ENCODE assay signal across 10 cellular contexts in genomic region chr9:131045300-131046092, GRCh38. TPM values are rescaled to one million over a fixed set of nuclear protein-coding genes. Genes with fewer than 3 reads are reported as not detected.
DNase-seq lines count a peak whose midpoint lies in the region; ATAC-seq, FAIRE-seq and TF ChIP-seq lines count a peak whose summit lies in the region.
"Had no signal": no experiment of that assay in that cellular context is flagged by ENCODE, and none has a peak within 500 bp of the region (broad histone marks: within the 10 kb centered on the region; RNA-seq: fewer than 3 reads in every experiment).

No MANE protein-coding gene starts in this region.

- no peak overlapping the region for H4K8ac ChIP-seq in IMR-90 (ENCODE audit: low read depth in 2 of 2, low read length in 2 of 2)

- FAIRE-seq in astrocyte (lab: Jason Lieb, UNC), result no peak

- DNase-seq in IMR-90, result no peak
- peak; percentile 72 for DNase-seq in activated CD4-positive, alpha-beta T cell treated with anti-CD3 and anti-CD28 coated beads for 48 hours
- no peak for DNase-seq in astrocyte (ENCODE audit: low read depth)
- peak; percentile 5 to 14 (median 11) for DNase-seq in stimulated activated CD4-positive, alpha-beta T cell treated with anti-CD3 and anti-CD28 coated beads, TNF-alpha, amount 100 ng/mL, for 4 hours (ENCODE audit: low read depth in 3 of 3)
- DNase-seq in ecto neural progenitor cell (ENCODE audit: low spot score), result no peak
- DNase-seq in pons (ENCODE audit: low spot score), result no peak
- no peak for DNase-seq in NCI-H1105 treated with DMSO at 0.1 percent for 48 hours (lab: John Stamatoyannopoulos, UW)
- DNase-seq: activated CD8-positive, alpha-beta memory T cell treated with anti-CD3 and anti-CD28 coated beads, Interleukin-2, amount 50 U/mL, for 4 hours had no signal

- CTCF ChIA-PET in IMR-90 (lab: Yijun Ruan, JAX), result interaction anchor here (0.6 to 1.3 kb wide), 10 partner anchors 8 to 331 kb away, joined by 3 to 9 read pairs (median 4); no protein-coding TSS in a partner anchor

- no peaks in the 10 kb centered on the region for H3K4me1 Mint-ChIP-seq in astrocyte (ENCODE audit: low read depth, unreplicated experiment)

- no peak overlapping the region for H3K56ac ChIP-seq in IMR-90 (ENCODE audit: extremely low read depth, insufficient read depth, low read length)

- H3K27me3 ChIP-seq in IMR-90 (ENCODE audit: control insufficient read depth, insufficient read depth, low read length), result peaks cover 24% of the 10 kb centered on the region
- H3K27me3 ChIP-seq in astrocyte (ENCODE audit: insufficient read depth, low read length), result no peaks in the 10 kb centered on the region

- no peak overlapping the region for H2AK5ac ChIP-seq in IMR-90 (ENCODE audit: low read depth, low read length)

- TF ChIP-seq RAD21 in IMR-90 (IDR thresholded peaks at IDR 0.05; ENCODE audit: low read length), result no peak

- H3K9ac ChIP-seq in IMR-90 (ENCODE audit: low read depth, low read length), result no peak overlapping the region
- H3K9ac ChIP-seq in astrocyte (ENCODE audit: low read length), result no peak overlapping the region

- no peak overlapping the region for H2BK5ac ChIP-seq in IMR-90 (ENCODE audit: low read depth, low read length, poor library complexity, severe bottlenecking)

- ATAC-seq in IMR-90 (ENCODE audit: low read depth) (no peak), HG03159 (IDR thresholded peaks at IDR 0.05; ENCODE audit: unreplicated experiment) (no peak)
- ATAC-seq: stimulated activated memory B cell treated with anti-CD40 and anti-IgM and Interleukin-4, amounts not matched to agents 10 μg/mL and 1 μg/mL and 100 μg/mL, for 72 hours had no signal

- peaks cover 7% of the 10 kb centered on the region for H3K9me3 ChIP-seq in IMR-90 (ENCODE audit: control insufficient read depth, insufficient read depth, low read length)
- H3K9me3 ChIP-seq in astrocyte (ENCODE audit: insufficient read depth, low read depth, low read length), result no peaks in the 10 kb centered on the region

- H3K36me3 ChIP-seq in IMR-90 (ENCODE audit: control insufficient read depth, insufficient read depth, low read length) (no peaks in the 10 kb centered on the region), astrocyte (ENCODE audit: insufficient read depth, low read length) (no peaks in the 10 kb centered on the region)

- no peak overlapping the region for H3K4me3 Mint-ChIP-seq in astrocyte (ENCODE audit: unreplicated experiment)
- H3K4me3 Mint-ChIP-seq: stimulated activated memory B cell treated with anti-CD40 and anti-IgM and Interleukin-4, amounts not matched to agents 10 μg/mL and 1 μg/mL and 100 μg/mL, for 72 hours had no signal

- H2BK20ac ChIP-seq in IMR-90 (ENCODE audit: low read depth, low read length), result no peak overlapping the region

- H3K23ac ChIP-seq in IMR-90 (ENCODE audit: low read depth, low read length), result no peak overlapping the region

- dilution Hi-C loops in IMR-90 (cut with HindIII; ENCODE audit: low sequenced_read_pairs, unreplicated experiment), result no loop called here

- peaks cover 4% of the 10 kb centered on the region for H3K9me3 Mint-ChIP-seq in astrocyte (ENCODE audit: unreplicated experiment)
- H3K9me3 Mint-ChIP-seq: stimulated activated memory B cell treated with anti-CD40 and anti-IgM and Interleukin-4, amounts not matched to agents 10 μg/mL and 1 μg/mL and 100 μg/mL, for 72 hours had no signal

- no peaks in the 10 kb centered on the region for H3K36me3 Mint-ChIP-seq in astrocyte (ENCODE audit: low read depth, unreplicated experiment)
- H3K36me3 Mint-ChIP-seq: stimulated activated memory B cell treated with anti-CD40 and anti-IgM and Interleukin-4, amounts not matched to agents 10 μg/mL and 1 μg/mL and 100 μg/mL, for 72 hours had no signal

- H4K20me1 ChIP-seq in IMR-90 (ENCODE audit: insufficient read depth, low read length) (no peaks in the 10 kb centered on the region), astrocyte (ENCODE audit: insufficient read depth, low read length) (no peaks in the 10 kb centered on the region)

- no peak overlapping the region for H2BK120ac ChIP-seq in IMR-90 (ENCODE audit: low read depth, low read length)

- peaks cover 6% of the 10 kb centered on the region for H3K27me3 Mint-ChIP-seq in astrocyte (ENCODE audit: low read depth, unreplicated experiment)

- H4K5ac ChIP-seq in IMR-90 (ENCODE audit: low read depth, low read length), result no peak overlapping the region

- no peak overlapping the region for H3K14ac ChIP-seq in IMR-90 (replicated peaks; ENCODE audit: low read depth, low read length)

- H3K4ac ChIP-seq in IMR-90 (ENCODE audit: low read depth, low read length), result no peak overlapping the region

- no peaks in the 10 kb centered on the region; the same call in 1 of the 2 replicates for H3K4me1 ChIP-seq in IMR-90 (ENCODE audit: control insufficient read depth, insufficient read depth, low read length)
- no peaks in the 10 kb centered on the region for H3K4me1 ChIP-seq in astrocyte (ENCODE audit: insufficient read depth, low read length)

- H3K4me3 ChIP-seq in IMR-90 (ENCODE audit: insufficient read depth, low read depth, low read length), result no peak overlapping the region
- H3K4me3 ChIP-seq in astrocyte (ENCODE audit: insufficient read depth, low read depth, low read length), result no peak overlapping the region

- H3K18ac ChIP-seq in IMR-90 (ENCODE audit: low read depth, low read length), result no peak overlapping the region

- TF ChIP-seq POLR2A in IMR-90 (IDR thresholded peaks at IDR 0.05; ENCODE audit: low read depth, low read length), result no peak

- no peak overlapping the region for H2BK15ac ChIP-seq in IMR-90 (ENCODE audit: low read depth, low read length)

- POLR2A ChIA-PET in IMR-90 (lab: Charles Lee; ENCODE audit: unreplicated experiment), result interaction anchor here (0.6 kb wide), 1 partner anchor 132 kb away, joined by 7 read pairs; no protein-coding TSS in a partner anchor

- no TSS peak for BruUV-seq in IMR-90 (replicated peaks; lab: Mats Ljungman, UMichigan)

- H3K27ac ChIP-seq in IMR-90 (ENCODE audit: insufficient read depth, low read length) (no peak overlapping the region), astrocyte (ENCODE audit: low read depth, low read length) (no peak overlapping the region)

- no peaks in the 10 kb centered on the region for H3K9me1 ChIP-seq in IMR-90 (ENCODE audit: insufficient read depth, low read length)

- H2AFZ ChIP-seq in IMR-90 (replicated peaks; ENCODE audit: low read length, poor library complexity), result peak overlapping the region; percentile 68
- no peak overlapping the region for H2AFZ ChIP-seq in astrocyte (ENCODE audit: low read depth, low read length)

- H4K91ac ChIP-seq in IMR-90 (ENCODE audit: insufficient read depth, low read depth, low read length), result no peak overlapping the region

- WGBS in IMR-90 (ENCODE audit: extremely low coverage in 2 of 2, insufficient read length in 1 of 2), 2 experiments, result 67% methylated on average over 8 of the region's 16 CpGs; no CpG with 5 or more reads in 1 of the 2 experiments

- TF ChIP-seq CTCF in IMR-90 (conservative IDR thresholded peaks at IDR 0.05; ENCODE audit: low read depth, low read length), result no peak
- no peak for TF ChIP-seq CTCF in astrocyte (IDR thresholded peaks at IDR 0.05; ENCODE audit: insufficient read depth, low read depth, low read length)

- H3K4me2 ChIP-seq in IMR-90 (ENCODE audit: low read depth, low read length) (no peak overlapping the region), astrocyte (ENCODE audit: low read length) (no peak overlapping the region)

- H3K27ac Mint-ChIP-seq in astrocyte (ENCODE audit: unreplicated experiment), result peak overlapping the region; percentile 44
- H3K27ac Mint-ChIP-seq: stimulated activated memory B cell treated with anti-CD40 and anti-IgM and Interleukin-4, amounts not matched to agents 10 μg/mL and 1 μg/mL and 100 μg/mL, for 72 hours had no signal

- in situ Hi-C loops in IMR-90 (cut with MboI; ENCODE audit: low sequenced_read_pairs), result loop anchor here (10.0 kb wide), 1 partner anchor 341 kb away; no protein-coding TSS in a partner anchor

- H3K79me1 ChIP-seq in IMR-90 (ENCODE audit: low read depth in 1 of 2, low read length in 2 of 2), result no peaks in the 10 kb centered on the region

- H2AK9ac ChIP-seq in IMR-90 (replicated peaks; ENCODE audit: low read depth, low read length, poor library complexity), result no peak overlapping the region

- no peaks in the 10 kb centered on the region for H3K79me2 ChIP-seq in astrocyte (ENCODE audit: insufficient read depth, low read length)

- intact Hi-C loops in IMR-90 (cut with micrococcal nuclease), result loop anchor here (1.0 to 5.0 kb wide), 3 partner anchors 153 to 339 kb away; no protein-coding TSS in a partner anchor

TF ChIP-seq in IMR-90, 13 proteins besides CTCF, POLR2A, EP300 and RAD21:
- TF ChIP-seq CHD1 (IDR thresholded peaks at IDR 0.05; ENCODE audit: low read depth, low read length) (no peak), USF2 (IDR thresholded peaks at IDR 0.05; ENCODE audit: low read depth, low read length) (peak; percentile 33; the same call in 1 of the 2 replicates), MAFK (IDR thresholded peaks at IDR 0.05; ENCODE audit: low read depth, low read length) (no peak)

RNA-seq across cellular contexts. Expression of gene LAMC3, which starts 36.5 kb away (rescaled TPM):
- under 0.01 TPM in 1 of 2 replicates, not detected in the other for total RNA-seq in IMR-90 (2012; rRNA removed)
- not detected in 2 replicates for polyA plus RNA-seq in IMR-90 (2012; rRNA removed)
- 0.01 TPM in 1 of 2 replicates, not detected in the other for polyA plus RNA-seq in IMR-90 (2012; cell fraction: cytosol; rRNA removed)
- polyA plus RNA-seq in IMR-90 (2012; cell fraction: nucleus; rRNA removed; ENCODE audit: low replicate concordance), result 0.03 and 0.05 TPM in 2 replicates
- 0.20 and 0.55 TPM in 2 replicates for total RNA-seq in astrocyte

RNA-seq across cellular contexts. Expression of gene AIF1L, which starts 50.8 kb away (rescaled TPM):
- total RNA-seq in IMR-90 (2012; rRNA removed), result 0.18 and 0.28 TPM in 2 replicates
- polyA plus RNA-seq in IMR-90 (2012; rRNA removed), result 0.09 and 0.19 TPM in 2 replicates
- polyA plus RNA-seq in IMR-90 (2012; cell fraction: cytosol; rRNA removed), result 0.06 and 0.08 TPM in 2 replicates
- 0.14 and 0.18 TPM in 2 replicates for polyA plus RNA-seq in IMR-90 (2012; cell fraction: nucleus; rRNA removed; ENCODE audit: low replicate concordance)
- total RNA-seq in astrocyte, result 20.2 and 23.7 TPM in 2 replicates

Comparison
In these comparisons a context has a peak if more than half of its experiments do, and no peak if none do; other contexts are left out.
1. DNase-seq: peak in activated CD4-positive, alpha-beta T cell treated with anti-CD3 and anti-CD28 coated beads for 48 hours (single experiment) and stimulated activated CD4-positive, alpha-beta T cell treated with anti-CD3 and anti-CD28 coated beads, TNF-alpha, amount 100 ng/mL, for 4 hours (3 of 3); none in IMR-90 (single experiment), astrocyte (single experiment), ecto neural progenitor cell (single experiment), pons (single experiment) and NCI-H1105 treated with DMSO at 0.1 percent for 48 hours (single experiment).
2. RNA of gene AIF1L, which starts 50.8 kb away (total RNA-seq): 20.2 to 23.7 TPM in astrocyte; 0.18 to 0.28 TPM in IMR-90; every median in the first group is over 10 times any median in the second.